ENCODE assay signal across 23 cellular contexts in the genomic region with DNA sequence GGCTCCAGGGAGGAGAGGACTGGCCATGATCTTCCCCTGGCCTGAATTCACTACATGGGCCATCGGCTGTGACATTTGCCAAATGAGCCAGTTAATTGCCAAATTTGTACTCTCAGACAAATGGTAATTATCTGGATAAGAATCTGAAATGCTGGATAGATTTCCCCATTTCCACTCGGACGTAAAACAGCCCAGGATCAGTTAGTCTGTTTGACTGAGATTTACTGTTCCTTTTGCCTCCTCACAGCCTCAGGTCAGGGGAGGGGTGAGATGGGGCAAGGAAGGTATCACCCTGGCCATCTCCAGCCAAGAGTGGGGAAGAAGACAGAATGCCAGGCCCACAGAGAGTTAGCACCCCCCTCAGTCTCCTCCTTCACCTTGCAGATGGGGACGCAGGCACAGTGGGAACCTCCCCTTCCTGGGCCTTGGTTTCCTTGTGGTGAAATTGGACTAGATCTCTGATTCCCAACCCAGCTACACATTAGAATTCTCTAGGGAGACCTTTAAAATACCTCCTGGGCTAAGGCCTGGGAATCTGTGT. TPM values are rescaled to one million over a fixed set of nuclear protein-coding genes. Genes with fewer than 3 reads are reported as not detected.
DNase-seq lines count a peak whose midpoint lies in the region; ATAC-seq and TF ChIP-seq lines count a peak whose summit lies in the region.
"Had no signal": no experiment of that assay in that cellular context is flagged by ENCODE, and none has a peak within 500 bp of the region (broad histone marks: within the 10 kb centered on the region; RNA-seq: fewer than 3 reads in every experiment).

No MANE protein-coding gene starts in this region.

- BruUV-seq in Calu3 (replicated peaks; lab: Mats Ljungman, UMichigan), result no TSS peak

- TF ChIP-seq POLR2A in ovary (IDR thresholded peaks at IDR 0.05), result no peak

- no peaks in the 10 kb centered on the region for H3K9me3 ChIP-seq in ovary
- H3K9me3 ChIP-seq: BLaER1 treated with 17β-estradiol and CSF1 and Interleukin-3, amounts not matched to agents 10 nM and 100 nM had no signal

- H3K36me3 Mint-ChIP-seq in Calu3 (ENCODE audit: insufficient read depth, unreplicated experiment), result peaks cover 5% of the 10 kb centered on the region
- H3K36me3 Mint-ChIP-seq: naive thymus-derived CD8-positive, alpha-beta T cell had no signal

- no peaks in the 10 kb centered on the region for H3K27me3 ChIP-seq in ovary
- H3K27me3 ChIP-seq: BLaER1 treated with 17β-estradiol and CSF1 and Interleukin-3, amounts not matched to agents 10 nM and 100 nM had no signal

- DNase-seq in cardiac septum (ENCODE audit: low spot score), result peak; percentile 36
- no peak for DNase-seq in left ventricle myocardium superior
- no peak for DNase-seq in epithelial cell of esophagus (ENCODE audit: low read depth)
- DNase-seq in ovary, result peak in 3 of 5 donors; percentile 1
- DNase-seq in Calu3, result no peak
- DNase-seq in NOMO-1 (lab: John Stamatoyannopoulos, UW; ENCODE audit: unreplicated experiment in 2 of 2), result no peak
- no peak for DNase-seq in hypothalamus (lab: John Stamatoyannopoulos, UW)
- DNase-seq: activated CD8-positive, alpha-beta T cell treated with anti-CD3 and anti-CD28 coated beads, Interleukin-2, amount 10 ng/mL, durations not matched to agents 7 days and 5 days; activated gamma-delta T cell; activated T-cell treated with anti-CD3 and anti-CD28 coated beads, Interleukin-2, amount 50 U/mL, for 1 hour; DND-41; GOT3; Karpas-422; NCI-H1048; NCI-H1930; retina; substantia nigra; SW 1271 had no signal

- H3K36me3 ChIP-seq in ovary, result no peaks in the 10 kb centered on the region
- H3K36me3 ChIP-seq: BLaER1 treated with 17β-estradiol and CSF1 and Interleukin-3, amounts not matched to agents 10 nM and 100 nM; cardiac muscle cell had no signal

- intact Hi-C loops in cardiac septum (cut with DNase I) (no loop called here), left ventricle myocardium superior (cut with micrococcal nuclease) (no loop called here), ovary (cut with DNase I) (no loop called here), Calu3 (cut with micrococcal nuclease; ENCODE audit: unreplicated experiment) (no loop called here)

- peaks cover 15% of the 10 kb centered on the region for H3K4me1 Mint-ChIP-seq in Calu3 (ENCODE audit: low read depth, unreplicated experiment)
- H3K4me1 Mint-ChIP-seq: naive thymus-derived CD8-positive, alpha-beta T cell had no signal

- no peak overlapping the region for H3K27ac ChIP-seq in ovary
- H3K27ac ChIP-seq: BLaER1 treated with 17β-estradiol and CSF1 and Interleukin-3, amounts not matched to agents 10 nM and 100 nM; cardiac muscle cell; HL-60 had no signal

- no peaks in the 10 kb centered on the region for H3K4me1 ChIP-seq in ovary (ENCODE audit: insufficient read depth)
- H3K4me1 ChIP-seq: BLaER1 treated with 17β-estradiol and CSF1 and Interleukin-3, amounts not matched to agents 10 nM and 100 nM had no signal

- WGBS in ovary, 3 donors, result 71 to 77% (median 74%) methylated on average over 4 of the region's 4 CpGs

- H3K4me3 Mint-ChIP-seq in Calu3 (ENCODE audit: low read depth, unreplicated experiment), result no peak overlapping the region
- H3K4me3 Mint-ChIP-seq: activated CD8-positive, alpha-beta T cell treated with anti-CD3 and anti-CD28 coated beads, Interleukin-2, amount 10 ng/mL, durations not matched to agents 7 days and 5 days; naive thymus-derived CD8-positive, alpha-beta T cell had no signal

- TF ChIP-seq CTCF in epithelial cell of esophagus (IDR thresholded peaks at IDR 0.05; ENCODE audit: insufficient read depth, low read depth, low read length, missing control alignments) (no peak), ovary (IDR thresholded peaks at IDR 0.05) (no peak), Calu3 (IDR thresholded peaks at IDR 0.05; ENCODE audit: unreplicated experiment) (no peak)

- CTCF ChIA-PET in Calu3 (lab: Charles Lee), result no interaction called here

- H3K4me3 ChIP-seq in epithelial cell of esophagus (ENCODE audit: low read length), result peak overlapping the region; percentile 100
- H3K4me3 ChIP-seq in ovary, result no peak overlapping the region
- H3K4me3 ChIP-seq: BLaER1 treated with 17β-estradiol and CSF1 and Interleukin-3, amounts not matched to agents 10 nM and 100 nM; cardiac muscle cell had no signal

- no peak for TF ChIP-seq EP300 in ovary (IDR thresholded peaks at IDR 0.05)

- H3K27ac Mint-ChIP-seq in Calu3 (ENCODE audit: unreplicated experiment), result no peak overlapping the region
- H3K27ac Mint-ChIP-seq: activated CD8-positive, alpha-beta T cell treated with anti-CD3 and anti-CD28 coated beads, Interleukin-2, amount 10 ng/mL, durations not matched to agents 7 days and 5 days; naive thymus-derived CD8-positive, alpha-beta T cell had no signal

- no peak for ATAC-seq in left ventricle myocardium superior
- ATAC-seq in HG02571 (IDR thresholded peaks at IDR 0.05; ENCODE audit: unreplicated experiment), result no peak
- ATAC-seq: activated CD8-positive, alpha-beta T cell treated with anti-CD3 and anti-CD28 coated beads, Interleukin-2, amount 10 ng/mL, durations not matched to agents 7 days and 5 days; naive thymus-derived CD8-positive, alpha-beta T cell had no signal

- H3K9me3 Mint-ChIP-seq in Calu3 (ENCODE audit: low read depth, unreplicated experiment), result no peaks in the 10 kb centered on the region
- H3K9me3 Mint-ChIP-seq: naive thymus-derived CD8-positive, alpha-beta T cell had no signal

- H3K27me3 Mint-ChIP-seq in Calu3 (ENCODE audit: unreplicated experiment), result peaks cover 26% of the 10 kb centered on the region

RNA-seq across cellular contexts. Expression of a gene that starts 5.2 kb away (rescaled TPM):
- total RNA-seq in cardiac septum, result not detected
- 0.50 TPM for total RNA-seq in left ventricle myocardium superior
- total RNA-seq in ovary, result 1 to 10 TPM in 6 of 7 donors, not detected in 1; 1.1 to 5.9 (median 1.6) TPM
- 1 to 10 TPM in 1 of 2 donors, under 1 TPM in 1; 0.11 to 1.0 TPM for polyA plus RNA-seq in ovary
- total RNA-seq in Calu3 (2022), result 2.1 and 3.3 TPM in 2 replicates
- total RNA-seq: activated CD8-positive, alpha-beta T cell treated with anti-CD3 and anti-CD28 coated beads, Interleukin-2, amount 10 ng/mL, durations not matched to agents 7 days and 5 days; cardiac muscle cell; naive thymus-derived CD8-positive, alpha-beta T cell had no signal
- polyA plus RNA-seq: cardiac muscle cell; naive thymus-derived CD8-positive, alpha-beta T cell had no signal

Comparison
In these comparisons a context has a peak if more than half of its experiments do, and no peak if none do; other contexts are left out.
1. DNase-seq: peak in cardiac septum (single experiment) and ovary (3 of 5); none in left ventricle myocardium superior (single experiment), epithelial cell of esophagus (single experiment), Calu3 (single experiment), NOMO-1 (0 of 2) and hypothalamus (0 of 51).